ENCODE assay signal across 8 cellular contexts in genomic region chr19:6218497-6219146, GRCh38.
DNase-seq lines count a peak whose midpoint lies in the region; ATAC-seq and TF ChIP-seq lines count a peak whose summit lies in the region.

No MANE protein-coding gene starts in this region.

- H3K9me3 ChIP-seq in suprapubic skin = no peaks in the 10 kb centered on the region

- TF ChIP-seq POLR2A in suprapubic skin (IDR thresholded peaks at IDR 0.05) = no peak

- no peak for TF ChIP-seq EP300 in suprapubic skin (IDR thresholded peaks at IDR 0.05)

- H3K36me3 ChIP-seq in suprapubic skin = peaks cover 55% of the 10 kb centered on the region

- H3K4me3 Mint-ChIP-seq in activated T-helper 17 cell treated with anti-CD3 and anti-CD28 coated beads, Interleukin-2, amount 50 U/mL, for 72 hours = no peak overlapping the region

- H3K27ac Mint-ChIP-seq in activated T-helper 17 cell treated with anti-CD3 and anti-CD28 coated beads, Interleukin-2, amount 50 U/mL, for 72 hours = no peak overlapping the region

- peak; percentile 85 for ATAC-seq in activated T-helper 17 cell treated with anti-CD3 and anti-CD28 coated beads, Interleukin-2, amount 50 U/mL, for 72 hours (replicated peaks)
- ATAC-seq in HG02840 (IDR thresholded peaks at IDR 0.05; ENCODE audit: low FRiP score, unreplicated experiment) = no peak

- CTCF ChIA-PET in RWPE1 (lab: Yijun Ruan, JAX) = interaction anchor here (0.5 to 2.0 kb wide), 22 partner anchors 9 to 331 kb away, joined by 3 to 20 read pairs (median 4); no protein-coding TSS in a partner anchor

- no peaks in the 10 kb centered on the region for H3K27me3 ChIP-seq in suprapubic skin

- H3K27me3 Mint-ChIP-seq in activated T-helper 17 cell treated with anti-CD3 and anti-CD28 coated beads, Interleukin-2, amount 50 U/mL, for 72 hours = no peaks in the 10 kb centered on the region

- H3K27ac ChIP-seq in RWPE1 (peak overlapping the region; percentile 91), suprapubic skin (no peak overlapping the region)

- no peaks in the 10 kb centered on the region for H3K9me3 Mint-ChIP-seq in activated T-helper 17 cell treated with anti-CD3 and anti-CD28 coated beads, Interleukin-2, amount 50 U/mL, for 72 hours

- no peaks in the 10 kb centered on the region for H3K36me3 Mint-ChIP-seq in activated T-helper 17 cell treated with anti-CD3 and anti-CD28 coated beads, Interleukin-2, amount 50 U/mL, for 72 hours (ENCODE audit: low read depth)

- peak; percentile 59 for DNase-seq in DMS 273 treated with DMSO at 0.1 percent for 48 hours (lab: John Stamatoyannopoulos, UW)
- peak; percentile 73 for DNase-seq in HT-29 (ENCODE audit: low spot score)
- peak; percentile 70 for DNase-seq in RWPE1 (ENCODE audit: low spot score)
- peak; percentile 81 for DNase-seq in fibroblast of villous mesenchyme (ENCODE audit: low read depth)
- peak in 54 of 56 donors; percentile 34 to 95 (median 78) for DNase-seq in nucleus accumbens (lab: John Stamatoyannopoulos, UW)
- peak; percentile 94 to 95 for DNase-seq in suprapubic skin (ENCODE audit: low spot score in 2 of 2)

- no peaks in the 10 kb centered on the region for H3K4me1 Mint-ChIP-seq in activated T-helper 17 cell treated with anti-CD3 and anti-CD28 coated beads, Interleukin-2, amount 50 U/mL, for 72 hours

- H3K4me1 ChIP-seq in suprapubic skin = peaks cover 54% of the 10 kb centered on the region

- WGBS in suprapubic skin = 12% methylated on average over 6 of the region's 17 CpGs

- peak; percentile 89 for TF ChIP-seq CTCF in RWPE1 (conservative IDR thresholded peaks at IDR 0.05; ENCODE audit: low read depth)
- TF ChIP-seq CTCF in fibroblast of villous mesenchyme (IDR thresholded peaks at IDR 0.05; ENCODE audit: insufficient read depth, low read depth, low read length) = peak; percentile 93
- peak; percentile 90 to 91 for TF ChIP-seq CTCF in suprapubic skin (IDR thresholded peaks at IDR 0.05)

- H3K4me3 ChIP-seq in fibroblast of villous mesenchyme (ENCODE audit: low read depth, low read length) = no peak overlapping the region
- no peak overlapping the region for H3K4me3 ChIP-seq in suprapubic skin

- POLR2A ChIA-PET in RWPE1 (lab: Yijun Ruan, JAX; ENCODE audit: low non-redundant PET) = interaction anchor here (0.6 kb wide), 1 partner anchor 114 kb away, joined by 3 read pairs; no protein-coding TSS in a partner anchor
